1 cellular context compared by ENCODE assay signal in the genomic region with DNA sequence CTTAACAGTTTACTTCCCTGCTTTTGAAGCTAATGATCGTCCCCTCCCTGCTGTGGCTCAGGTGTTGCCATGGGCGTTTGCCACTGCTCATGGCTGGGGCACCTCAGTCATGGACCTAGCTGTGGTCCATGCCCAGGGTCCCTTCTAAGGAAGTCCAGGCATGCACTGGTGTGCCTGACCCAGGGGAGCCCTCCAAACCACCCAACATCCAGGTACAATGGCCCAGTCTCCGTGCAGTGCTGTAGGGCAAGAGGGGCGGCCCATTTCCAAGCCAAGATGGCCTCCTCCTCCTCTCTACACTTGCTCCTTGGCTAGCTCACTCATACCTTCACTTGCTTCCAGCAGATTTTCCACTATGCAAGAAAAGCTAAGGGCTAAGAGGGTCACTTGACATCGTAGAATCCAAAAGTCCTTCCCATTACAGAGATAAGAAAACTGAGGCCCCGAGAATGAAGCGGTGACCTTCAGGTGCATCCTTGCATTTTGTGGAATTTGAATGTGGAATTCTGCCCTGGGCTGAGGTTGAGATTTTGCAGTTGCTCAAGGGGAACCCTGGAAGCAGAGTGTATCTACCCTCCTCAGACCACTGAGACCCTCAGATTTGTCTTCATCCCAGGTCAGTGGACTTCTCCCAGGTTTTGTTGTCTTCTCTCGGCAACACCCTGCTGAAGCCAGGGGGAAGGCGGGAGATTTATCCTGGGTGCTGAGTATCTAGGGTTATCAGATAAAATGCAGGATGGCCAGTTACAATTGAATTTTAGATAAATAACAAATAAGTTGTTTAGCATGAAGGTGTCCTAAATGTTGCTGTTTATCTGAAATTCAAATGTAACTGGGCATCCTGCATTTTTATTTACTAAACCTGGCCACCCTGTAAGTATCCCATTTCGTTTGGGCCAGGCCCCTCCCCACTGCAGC.
TF ChIP-seq lines count a peak whose summit lies in the region.

No MANE protein-coding gene starts in this region.

TF ChIP-seq in IMR-90, 13 proteins besides CTCF, POLR2A, EP300 and RAD21 (continued from another document):
- no peak for TF ChIP-seq NFE2L2 (IDR thresholded peaks at IDR 0.05; ENCODE audit: low read depth, low read length)
